In genomic region chr4:58649236-58649635, GRCh38 we compare ENCODE assay signal across 21 cellular contexts.
"Had no signal": no experiment of that assay in that cellular context is flagged by ENCODE, and none has a peak within 500 bp of the region (broad histone marks: within the 10 kb centered on the region; RNA-seq: fewer than 3 reads in every experiment).

No MANE protein-coding gene starts in this region.

- ATAC-seq: activated CD4-positive, alpha-beta T cell treated with anti-CD3 and anti-CD28 coated beads for 36 hours; activated T-cell treated with anti-CD3 and anti-CD28 coated beads, Interleukin-2, amount 50 U/mL, for 72 hours; foreskin keratinocyte; left lobe of liver; lower lobe of right lung; mucosa of descending colon; sciatic nerve; stimulated activated memory B cell treated with anti-CD40 and anti-IgM and Interleukin-4, amounts not matched to agents 10 μg/mL and 1 μg/mL and 100 μg/mL, for 72 hours had no signal

- H3K9me3 ChIP-seq: lower lobe of right lung, mucosa of descending colon, transverse colon had no signal

- FAIRE-seq: small intestine, urothelium cell line had no signal

- H3K27me3 ChIP-seq: foreskin keratinocyte, transverse colon had no signal

- H3K4me3 ChIP-seq: lower lobe of right lung, mucosa of descending colon, transverse colon had no signal

- H3K36me3 ChIP-seq: lower lobe of right lung, transverse colon had no signal

- DNase-seq: activated B cell treated with CpG ODN at 0.5 μM for 24 hours; activated CD4-positive, alpha-beta T cell treated with anti-CD3 and anti-CD28 coated beads for 36 hours; activated CD4-positive, alpha-beta T cell treated with anti-CD3 and anti-CD28 coated beads, Interleukin-2, amount 50 U/mL, for 48 hours; activated effector memory CD4-positive, alpha-beta T cell treated with anti-CD3 and anti-CD28 coated beads, Interleukin-2, amount 50 U/mL, for 16 hours; activated naive CD4-positive, alpha-beta T cell treated with anti-CD3 and anti-CD28 coated beads, Interleukin-2, amount 10 ng/mL, durations not matched to agents 7 days and 5 days; activated T-cell treated with anti-CD3 and anti-CD28 coated beads, Interleukin-2, amount 50 U/mL, for 72 hours; effector memory CD4-positive, alpha-beta T cell; foreskin keratinocyte; lower lobe of right lung; mesendoderm; mucosa of descending colon; naive B cell; nucleus accumbens; posterior cingulate gyrus; small intestine; T1000; transverse colon had no signal

- H3K27ac ChIP-seq: foreskin keratinocyte, lower lobe of right lung, transverse colon had no signal

- H3K4me1 ChIP-seq: foreskin keratinocyte, lower lobe of right lung, transverse colon had no signal
